In the genomic region with DNA sequence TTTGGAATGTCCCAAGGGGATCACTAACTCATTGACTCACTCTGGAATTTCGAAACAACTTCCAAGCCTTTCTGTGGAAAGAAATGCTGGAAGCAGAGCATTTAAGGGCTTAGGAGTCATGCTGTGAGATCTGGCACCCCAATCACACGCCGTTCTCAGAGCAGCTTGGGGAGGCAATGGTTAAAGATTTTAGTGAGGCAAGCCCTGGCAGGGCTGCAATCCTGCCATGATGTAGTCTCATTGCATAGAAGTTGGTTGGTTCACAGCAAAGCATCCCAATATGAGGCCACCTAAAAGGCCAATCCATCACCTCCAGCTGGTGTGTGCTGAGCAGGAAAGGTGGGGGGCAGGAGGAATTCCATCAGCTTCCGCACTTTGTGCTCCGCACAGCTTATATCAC, we compare ENCODE assay signal across 16 cellular contexts.
DNase-seq lines count a peak whose midpoint lies in the region; ATAC-seq and TF ChIP-seq lines count a peak whose summit lies in the region.
"Had no signal": no experiment of that assay in that cellular context is flagged by ENCODE, and none has a peak within 500 bp of the region (broad histone marks: within the 10 kb centered on the region; RNA-seq: fewer than 3 reads in every experiment).

No MANE protein-coding gene starts in this region.

- H3K9me3 ChIP-seq in SJCRH30 (replicated peaks): no peaks in the 10 kb centered on the region

- DNase-seq in HS-5 (ENCODE audit: low read depth) (peak; percentile 80), T1000 (lab: John Stamatoyannopoulos, UW) (peak; percentile 55), fibroblast of mammary gland (ENCODE audit: low read depth) (peak; percentile 81), stromal cell of bone marrow (ENCODE audit: low read depth) (peak; percentile 38), NCI-H69 (lab: John Stamatoyannopoulos, UW) (no peak), SJCRH30 (no peak)
- DNase-seq: COR-L47; MV-4-11; NCI-H1417 treated with DMSO at 0.1 percent for 48 hours; NCI-H2029; NCI-H526; NK-92 treated with Interleukin-12 subunit alpha and Interleukin-12 subunit beta, amount 100 ng/mL, for 24 hours; T-helper 1 cell had no signal

- H3K36me3 ChIP-seq in SJCRH30: no peaks in the 10 kb centered on the region

- TF ChIP-seq CTCF in fibroblast of mammary gland (conservative IDR thresholded peaks at IDR 0.05; ENCODE audit: control insufficient read depth, insufficient read depth, low read depth, low read length): no peak

- H3K4me1 ChIP-seq in SJCRH30: no peaks in the 10 kb centered on the region

- H3K27ac ChIP-seq in SJCRH30: no peak overlapping the region
- H3K27ac ChIP-seq: C4-2B, SK-N-MC had no signal

- no peaks in the 10 kb centered on the region for H3K27me3 ChIP-seq in SJCRH30

- H3K4me3 ChIP-seq in fibroblast of mammary gland (ENCODE audit: control insufficient read depth, low read depth, low read length) (no peak overlapping the region), SJCRH30 (no peak overlapping the region)
- H3K4me3 ChIP-seq: SK-N-MC had no signal

- no peak for ATAC-seq in SK-N-SH treated with all-trans-retinoic acid at 6 μM for 48 hours

TF ChIP-seq in SK-N-SH treated with all-trans-retinoic acid at 6 μM for 48 hours, 23 proteins besides CTCF, POLR2A, EP300 and RAD21:
- TF ChIP-seq, protein P1, sequence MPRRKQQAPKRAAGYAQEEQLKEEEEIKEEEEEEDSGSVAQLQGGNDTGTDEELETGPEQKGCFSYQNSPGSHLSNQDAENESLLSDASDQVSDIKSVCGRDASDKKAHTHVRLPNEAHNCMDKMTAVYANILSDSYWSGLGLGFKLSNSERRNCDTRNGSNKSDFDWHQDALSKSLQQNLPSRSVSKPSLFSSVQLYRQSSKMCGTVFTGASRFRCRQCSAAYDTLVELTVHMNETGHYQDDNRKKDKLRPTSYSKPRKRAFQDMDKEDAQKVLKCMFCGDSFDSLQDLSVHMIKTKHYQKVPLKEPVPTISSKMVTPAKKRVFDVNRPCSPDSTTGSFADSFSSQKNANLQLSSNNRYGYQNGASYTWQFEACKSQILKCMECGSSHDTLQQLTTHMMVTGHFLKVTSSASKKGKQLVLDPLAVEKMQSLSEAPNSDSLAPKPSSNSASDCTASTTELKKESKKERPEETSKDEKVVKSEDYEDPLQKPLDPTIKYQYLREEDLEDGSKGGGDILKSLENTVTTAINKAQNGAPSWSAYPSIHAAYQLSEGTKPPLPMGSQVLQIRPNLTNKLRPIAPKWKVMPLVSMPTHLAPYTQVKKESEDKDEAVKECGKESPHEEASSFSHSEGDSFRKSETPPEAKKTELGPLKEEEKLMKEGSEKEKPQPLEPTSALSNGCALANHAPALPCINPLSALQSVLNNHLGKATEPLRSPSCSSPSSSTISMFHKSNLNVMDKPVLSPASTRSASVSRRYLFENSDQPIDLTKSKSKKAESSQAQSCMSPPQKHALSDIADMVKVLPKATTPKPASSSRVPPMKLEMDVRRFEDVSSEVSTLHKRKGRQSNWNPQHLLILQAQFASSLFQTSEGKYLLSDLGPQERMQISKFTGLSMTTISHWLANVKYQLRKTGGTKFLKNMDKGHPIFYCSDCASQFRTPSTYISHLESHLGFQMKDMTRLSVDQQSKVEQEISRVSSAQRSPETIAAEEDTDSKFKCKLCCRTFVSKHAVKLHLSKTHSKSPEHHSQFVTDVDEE (CRISPR knock-in tag; IDR thresholded peaks at IDR 0.05): no peak
- no peak for TF ChIP-seq TOX (CRISPR knock-in tag; IDR thresholded peaks at IDR 0.05; ENCODE audit: borderline replicate concordance)
- no peak for TF ChIP-seq ISL1 (CRISPR knock-in tag; IDR thresholded peaks at IDR 0.05)
- no peak for TF ChIP-seq ARNTL (CRISPR knock-in tag; IDR thresholded peaks at IDR 0.05; ENCODE audit: borderline replicate concordance, low read depth)
- TF ChIP-seq ZFP30 (CRISPR knock-in tag; IDR thresholded peaks at IDR 0.05): no peak
- no peak for TF ChIP-seq ZNF565 (CRISPR knock-in tag; conservative IDR thresholded peaks at IDR 0.05; ENCODE audit: low read depth)
- TF ChIP-seq OSR1 (CRISPR knock-in tag; IDR thresholded peaks at IDR 0.05): no peak
- no peak for TF ChIP-seq ZNF70 (CRISPR knock-in tag; IDR thresholded peaks at IDR 0.05)
- no peak for TF ChIP-seq PPARA (CRISPR knock-in tag; IDR thresholded peaks at IDR 0.05; ENCODE audit: borderline replicate concordance)
- TF ChIP-seq BACH2 (CRISPR knock-in tag; IDR thresholded peaks at IDR 0.05; ENCODE audit: borderline replicate concordance): no peak
- TF ChIP-seq, protein P2, sequence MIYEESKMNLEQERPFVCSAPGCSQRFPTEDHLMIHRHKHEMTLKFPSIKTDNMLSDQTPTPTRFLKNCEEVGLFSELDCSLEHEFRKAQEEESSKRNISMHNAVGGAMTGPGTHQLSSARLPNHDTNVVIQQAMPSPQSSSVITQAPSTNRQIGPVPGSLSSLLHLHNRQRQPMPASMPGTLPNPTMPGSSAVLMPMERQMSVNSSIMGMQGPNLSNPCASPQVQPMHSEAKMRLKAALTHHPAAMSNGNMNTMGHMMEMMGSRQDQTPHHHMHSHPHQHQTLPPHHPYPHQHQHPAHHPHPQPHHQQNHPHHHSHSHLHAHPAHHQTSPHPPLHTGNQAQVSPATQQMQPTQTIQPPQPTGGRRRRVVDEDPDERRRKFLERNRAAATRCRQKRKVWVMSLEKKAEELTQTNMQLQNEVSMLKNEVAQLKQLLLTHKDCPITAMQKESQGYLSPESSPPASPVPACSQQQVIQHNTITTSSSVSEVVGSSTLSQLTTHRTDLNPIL (CRISPR knock-in tag; IDR thresholded peaks at IDR 0.05; ENCODE audit: low read depth): no peak
- TF ChIP-seq ZNF8 (CRISPR knock-in tag; IDR thresholded peaks at IDR 0.05): no peak
- no peak for TF ChIP-seq GLIS3 (CRISPR knock-in tag; IDR thresholded peaks at IDR 0.05)
- TF ChIP-seq, protein P3, sequence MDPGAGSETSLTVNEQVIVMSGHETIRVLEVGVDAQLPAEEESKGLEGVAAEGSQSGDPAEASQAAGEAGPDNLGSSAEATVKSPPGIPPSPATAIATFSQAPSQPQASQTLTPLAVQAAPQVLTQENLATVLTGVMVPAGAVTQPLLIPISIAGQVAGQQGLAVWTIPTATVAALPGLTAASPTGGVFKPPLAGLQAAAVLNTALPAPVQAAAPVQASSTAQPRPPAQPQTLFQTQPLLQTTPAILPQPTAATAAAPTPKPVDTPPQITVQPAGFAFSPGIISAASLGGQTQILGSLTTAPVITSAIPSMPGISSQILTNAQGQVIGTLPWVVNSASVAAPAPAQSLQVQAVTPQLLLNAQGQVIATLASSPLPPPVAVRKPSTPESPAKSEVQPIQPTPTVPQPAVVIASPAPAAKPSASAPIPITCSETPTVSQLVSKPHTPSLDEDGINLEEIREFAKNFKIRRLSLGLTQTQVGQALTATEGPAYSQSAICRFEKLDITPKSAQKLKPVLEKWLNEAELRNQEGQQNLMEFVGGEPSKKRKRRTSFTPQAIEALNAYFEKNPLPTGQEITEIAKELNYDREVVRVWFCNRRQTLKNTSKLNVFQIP (CRISPR knock-in tag; IDR thresholded peaks at IDR 0.05; ENCODE audit: borderline replicate concordance, low read depth): no peak

Comparison
In these comparisons a context has a peak if more than half of its experiments do, and no peak if none do; other contexts are left out.
1. DNase-seq: peak in HS-5 (single experiment), T1000 (single experiment), fibroblast of mammary gland (single experiment) and stromal cell of bone marrow (single experiment); none in NCI-H69 (single experiment) and SJCRH30 (0 of 2).